Comparison of ENCODE assay signal across 8 cellular contexts in the genomic region with DNA sequence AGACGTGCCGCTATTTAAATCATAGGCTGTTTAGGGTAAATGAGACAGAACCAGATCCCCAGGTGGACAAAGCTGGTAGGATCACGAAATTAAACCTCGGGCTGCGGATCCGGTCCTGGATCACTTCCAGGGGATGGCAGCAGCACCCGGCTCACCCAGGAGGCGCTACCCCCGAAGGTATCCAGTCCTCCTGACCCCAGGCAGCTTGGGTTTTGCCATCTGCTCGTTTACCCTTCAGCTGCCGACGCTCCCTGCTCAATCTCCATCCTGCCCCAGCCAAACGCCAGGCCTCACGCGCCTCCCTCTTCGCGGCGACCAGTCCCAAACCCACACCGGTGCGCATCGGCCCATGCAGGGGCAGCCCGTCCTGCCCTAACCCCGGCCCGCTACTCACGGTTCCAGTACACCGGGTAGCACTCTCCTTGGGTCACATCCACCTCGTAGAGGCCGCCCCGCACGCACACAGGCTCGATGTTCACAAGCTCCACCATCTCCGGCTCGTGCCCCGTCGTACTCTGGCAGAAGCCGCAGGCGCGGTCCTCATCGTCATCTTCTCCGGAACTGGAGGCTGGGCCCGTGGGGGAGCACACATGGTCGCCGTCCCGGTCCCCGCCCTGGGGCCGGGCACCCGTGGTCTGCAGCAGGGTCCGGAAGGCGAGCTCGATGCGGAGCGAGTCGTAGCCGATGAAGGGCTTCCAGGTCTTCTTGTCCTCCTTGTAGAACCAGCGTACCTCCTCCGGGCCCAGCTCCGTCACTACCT. TPM values are rescaled to one million over a fixed set of nuclear protein-coding genes. Genes with fewer than 3 reads are reported as not detected.
DNase-seq lines count a peak whose midpoint lies in the region; ATAC-seq and TF ChIP-seq lines count a peak whose summit lies in the region.

No MANE protein-coding gene starts in this region.

- H3K9me3 ChIP-seq in HUES48 (ENCODE audit: control insufficient read depth, insufficient read depth, low read length), result no peaks in the 10 kb centered on the region
- H3K9me3 ChIP-seq in thyroid gland, result no peaks in the 10 kb centered on the region

- TF ChIP-seq POLR2A in Raji (IDR thresholded peaks at IDR 0.05; ENCODE audit: insufficient read depth, low read depth, low read length) (peak; percentile 42; the same call in 1 of the 2 replicates), thyroid gland (IDR thresholded peaks at IDR 0.05) (no peak)

- H3K4me1 Mint-ChIP-seq in activated naive CD4-positive, alpha-beta T cell treated with anti-CD3 and anti-CD28 coated beads, Interleukin-2, amount 10 ng/mL, durations not matched to agents 7 days and 5 days, result peaks cover 56% of the 10 kb centered on the region
- peaks cover 20% of the 10 kb centered on the region for H3K4me1 Mint-ChIP-seq in osteocyte (ENCODE audit: unreplicated experiment)

- H3K27ac ChIP-seq in HUES48 (ENCODE audit: low read depth, low read length) (peak overlapping the region; percentile 65), thyroid gland (peak overlapping the region; percentile 50 to 82 (median 80))

- peak; percentile 11 for ATAC-seq in GM21360 (IDR thresholded peaks at IDR 0.05; ENCODE audit: unreplicated experiment)

- H3K27me3 ChIP-seq in HUES48 (ENCODE audit: control insufficient read depth, insufficient read depth, low read length) (peaks cover 11% of the 10 kb centered on the region), thyroid gland (no peaks in the 10 kb centered on the region)

- no peaks in the 10 kb centered on the region for H3K9me3 Mint-ChIP-seq in activated naive CD4-positive, alpha-beta T cell treated with anti-CD3 and anti-CD28 coated beads, Interleukin-2, amount 10 ng/mL, durations not matched to agents 7 days and 5 days
- peaks cover 1% of the 10 kb centered on the region for H3K9me3 Mint-ChIP-seq in osteocyte (ENCODE audit: unreplicated experiment)

- H3K27ac Mint-ChIP-seq in activated naive CD4-positive, alpha-beta T cell treated with anti-CD3 and anti-CD28 coated beads, Interleukin-2, amount 10 ng/mL, durations not matched to agents 7 days and 5 days, result peak overlapping the region; percentile 96
- peak overlapping the region; percentile 62 for H3K27ac Mint-ChIP-seq in osteocyte (ENCODE audit: unreplicated experiment)

- peak overlapping the region; percentile 99 for H3K4me3 Mint-ChIP-seq in activated naive CD4-positive, alpha-beta T cell treated with anti-CD3 and anti-CD28 coated beads, Interleukin-2, amount 10 ng/mL, durations not matched to agents 7 days and 5 days
- H3K4me3 Mint-ChIP-seq in osteocyte (ENCODE audit: unreplicated experiment), result peak overlapping the region; percentile 97

- H3K36me3 Mint-ChIP-seq in activated naive CD4-positive, alpha-beta T cell treated with anti-CD3 and anti-CD28 coated beads, Interleukin-2, amount 10 ng/mL, durations not matched to agents 7 days and 5 days, result peaks cover 26% of the 10 kb centered on the region
- no peaks in the 10 kb centered on the region for H3K36me3 Mint-ChIP-seq in osteocyte (ENCODE audit: unreplicated experiment)

- 1 to 3% methylated on average over 9 to 25 of the region's 57 CpGs for WGBS in thyroid gland, 2 donors

- TF ChIP-seq CTCF in osteocyte (IDR thresholded peaks at IDR 0.05) (peak; percentile 32), thyroid gland (IDR thresholded peaks at IDR 0.05) (peak in 2 of 6 experiments; percentile 1 to 28)

- no peaks in the 10 kb centered on the region for H3K27me3 Mint-ChIP-seq in activated naive CD4-positive, alpha-beta T cell treated with anti-CD3 and anti-CD28 coated beads, Interleukin-2, amount 10 ng/mL, durations not matched to agents 7 days and 5 days
- no peaks in the 10 kb centered on the region for H3K27me3 Mint-ChIP-seq in osteocyte (ENCODE audit: unreplicated experiment)

- DNase-seq in COR-L47 (lab: John Stamatoyannopoulos, UW) (peak; percentile 53), glomerular endothelial cell (ENCODE audit: extremely low read depth, low read depth, low spot score) (peak; percentile 9), osteocyte (ENCODE audit: extremely low spot score, unreplicated experiment) (peak; percentile 85), thyroid gland (peak; percentile 47 to 49)
- peak; percentile 81 for DNase-seq in activated naive CD4-positive, alpha-beta T cell treated with anti-CD3 and anti-CD28 coated beads, Interleukin-2, amount 10 ng/mL, durations not matched to agents 7 days and 5 days

- intact Hi-C loops in thyroid gland (cut with DNase I), result no loop called here

- H3K4me3 ChIP-seq in HUES48 (ENCODE audit: low read depth, low read length) (peak overlapping the region; percentile 87), thyroid gland (replicated peaks in 1 of 3) (peak overlapping the region; percentile 39 to 82 (median 80))

- CTCF ChIA-PET in activated naive CD4-positive, alpha-beta T cell treated with anti-CD3 and anti-CD28 coated beads, Interleukin-2, amount 10 ng/mL, durations not matched to agents 7 days and 5 days (lab: Charles Lee), result interaction anchor here (1.3 to 4.1 kb wide), 6 partner anchors 12 to 144 kb away, joined by 3 to 31 read pairs (median 5); no protein-coding TSS in a partner anchor

- H3K9ac ChIP-seq in HUES48 (ENCODE audit: low read depth, low read length), result peak overlapping the region; percentile 53

- H3K4me1 ChIP-seq in HUES48 (ENCODE audit: control insufficient read depth, insufficient read depth, low read length), result peaks cover 20% of the 10 kb centered on the region; the same call in 1 of the 2 replicates
- peaks cover 0 to 3% of the 10 kb centered on the region in 2 donors for H3K4me1 ChIP-seq in thyroid gland

- no peaks in the 10 kb centered on the region for H3K36me3 ChIP-seq in HUES48 (ENCODE audit: control insufficient read depth, insufficient read depth, low read length)
- no peaks in the 10 kb centered on the region for H3K36me3 ChIP-seq in thyroid gland

RNA-seq across cellular contexts. Expression of a gene that starts 1.1 kb away (rescaled TPM):
- total RNA-seq in glomerular endothelial cell, result 11.0 and 19.6 TPM in 2 replicates
- total RNA-seq in osteocyte, result 21.0 and 21.1 TPM in 2 replicates
- 10 to 100 TPM; 17.1 to 34.6 (median 18.5) TPM for total RNA-seq in thyroid gland

Comparison
In these comparisons a context has a peak if more than half of its experiments do, and no peak if none do; other contexts are left out.
1. Peak in every context shown above with its lines: DNase-seq, ATAC-seq, H3K4me3 ChIP-seq and H3K27ac ChIP-seq.
2. DNase-seq: peak in every context shown above with its lines; median percentile 85 in osteocyte; 81 in activated naive CD4-positive, alpha-beta T cell treated with anti-CD3 and anti-CD28 coated beads, Interleukin-2, amount 10 ng/mL, durations not matched to agents 7 days and 5 days; 53 in COR-L47; 48 in thyroid gland; 9 in glomerular endothelial cell.